8 cellular contexts compared by ENCODE assay signal in the genomic region with DNA sequence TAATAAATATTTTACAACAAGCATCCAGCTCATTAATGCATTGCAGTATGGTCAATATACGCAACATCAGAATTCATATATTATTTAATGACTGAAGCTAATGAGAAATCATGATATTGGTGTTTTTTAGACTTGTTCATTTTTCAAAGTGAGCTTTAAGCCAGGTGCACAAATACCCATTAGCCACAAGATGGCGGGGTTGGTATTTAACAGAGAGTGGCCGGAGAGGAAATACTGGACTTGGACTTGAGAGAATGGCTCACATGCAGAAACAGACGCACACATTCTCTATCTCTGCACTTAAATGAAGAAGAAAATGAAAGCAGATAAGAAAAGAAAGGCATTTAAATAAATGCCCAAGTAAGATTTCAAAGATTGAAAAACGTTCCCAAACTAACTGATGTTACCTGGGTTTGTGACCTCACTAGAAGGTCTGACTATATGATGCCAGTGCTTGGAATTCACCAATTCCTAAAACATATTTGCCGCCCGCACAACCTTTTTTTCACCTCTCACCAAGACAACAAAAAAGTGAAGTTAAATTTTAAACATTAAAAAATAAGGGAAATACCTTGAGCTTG. TPM values are rescaled to one million over a fixed set of nuclear protein-coding genes. Genes with fewer than 3 reads are reported as not detected.
DNase-seq lines count a peak whose midpoint lies in the region; ATAC-seq and TF ChIP-seq lines count a peak whose summit lies in the region.

No MANE protein-coding gene starts in this region.

- in situ Hi-C loops in GM13976 (cut with MboI; ENCODE audit: low sequenced_read_pairs, unreplicated experiment), result loop anchor here (10.0 to 25.0 kb wide), 2 partner anchors 787 to 1084 kb away; no protein-coding TSS in a partner anchor

- no peak overlapping the region for H3K4me3 Mint-ChIP-seq in activated CD4-positive, alpha-beta memory T cell treated with anti-CD3 and anti-CD28 coated beads for 36 hours

- CTCF ChIA-PET in activated CD4-positive, alpha-beta memory T cell treated with anti-CD3 and anti-CD28 coated beads for 36 hours (lab: Charles Lee), result interaction anchor here (0.6 to 4.5 kb wide), 25 partner anchors 9 to 1107 kb away, joined by 3 to 63 read pairs (median 4); no protein-coding TSS in a partner anchor

- TF ChIP-seq CTCF in BE2C (IDR thresholded peaks at IDR 0.05; ENCODE audit: low read depth, low read length) (peak; percentile 66), GM13976 (IDR thresholded peaks at IDR 0.05; ENCODE audit: borderline replicate concordance, control extremely low read depth, extremely low read depth, insufficient read depth, missing control alignments) (peak; percentile 73), heart right ventricle (IDR thresholded peaks at IDR 0.05) (peak; percentile 40 to 87 (median 79))

- H3K27ac Mint-ChIP-seq in activated CD4-positive, alpha-beta memory T cell treated with anti-CD3 and anti-CD28 coated beads for 36 hours, result no peak overlapping the region

- H3K4me1 Mint-ChIP-seq in activated CD4-positive, alpha-beta memory T cell treated with anti-CD3 and anti-CD28 coated beads for 36 hours (ENCODE audit: low read depth), result peaks cover 15% of the 10 kb centered on the region

- no peaks in the 10 kb centered on the region for H3K27me3 Mint-ChIP-seq in activated CD4-positive, alpha-beta memory T cell treated with anti-CD3 and anti-CD28 coated beads for 36 hours

- H3K4me1 ChIP-seq in BE2C (no peaks in the 10 kb centered on the region), heart right ventricle (no peaks in the 10 kb centered on the region)

- H3K27ac ChIP-seq in heart right ventricle, result no peak overlapping the region

- intact Hi-C loops in activated CD4-positive, alpha-beta memory T cell treated with anti-CD3 and anti-CD28 coated beads for 36 hours (cut with micrococcal nuclease), result loop anchor here (1.0 to 5.0 kb wide), 3 partner anchors 97 to 1090 kb away; no protein-coding TSS in a partner anchor
- intact Hi-C loops in heart right ventricle (cut with DNase I), result loop anchor here in 8 of 10 donors (1.0 to 5.0 kb wide), 7 partner anchors 797 to 1092 kb away; no protein-coding TSS in a partner anchor

- H3K9me3 Mint-ChIP-seq in activated CD4-positive, alpha-beta memory T cell treated with anti-CD3 and anti-CD28 coated beads for 36 hours, result no peaks in the 10 kb centered on the region

- no peaks in the 10 kb centered on the region for H3K36me3 ChIP-seq in BE2C
- no peaks in the 10 kb centered on the region for H3K36me3 ChIP-seq in heart right ventricle

- POLR2A ChIA-PET in activated CD4-positive, alpha-beta memory T cell treated with anti-CD3 and anti-CD28 coated beads for 36 hours (lab: Charles Lee), result no interaction called here

- WGBS in heart right ventricle, 2 donors, result 24 to 26% methylated on average over 7 of the region's 7 CpGs

- H3K27me3 ChIP-seq in BE2C (no peaks in the 10 kb centered on the region), heart right ventricle (peaks cover 0 to 10% (median 0%) of the 10 kb centered on the region in 7 donors)

- H3K9me3 ChIP-seq in BE2C (no peaks in the 10 kb centered on the region), heart right ventricle (no peaks in the 10 kb centered on the region)

- no peaks in the 10 kb centered on the region for H3K36me3 Mint-ChIP-seq in activated CD4-positive, alpha-beta memory T cell treated with anti-CD3 and anti-CD28 coated beads for 36 hours

- DNase-seq in BE2C (peak; percentile 30), GM13976 (ENCODE audit: low spot score) (peak; percentile 24), NCI-H146 (lab: John Stamatoyannopoulos, UW) (peak; percentile 42), heart right ventricle (peak in 1 of 2 donors; percentile 46), pulmonary artery endothelial cell (ENCODE audit: low read depth, low spot score) (peak; percentile 19), ecto neural progenitor cell (ENCODE audit: low spot score) (no peak)
- DNase-seq in activated CD4-positive, alpha-beta memory T cell treated with anti-CD3 and anti-CD28 coated beads for 36 hours, result peak; percentile 49

- H3K4me3 ChIP-seq in BE2C (ENCODE audit: low read depth, low read length) (no peak overlapping the region), heart right ventricle (no peak overlapping the region)

- peak; percentile 43 for ATAC-seq in HG02870 (IDR thresholded peaks at IDR 0.05; ENCODE audit: unreplicated experiment)
- peak in 2 of 8 donors; percentile 67 to 74 for ATAC-seq in heart right ventricle

RNA-seq across cellular contexts. Expression of gene CRBN, which starts 21.2 kb away (rescaled TPM):
- 13.0 TPM for polyA plus RNA-seq in BE2C (2012; ENCODE audit: insufficient read depth, insufficient read length, low read depth)
- 10 to 100 TPM; 40.4 to 45.4 TPM for total RNA-seq in activated CD4-positive, alpha-beta memory T cell treated with anti-CD3 and anti-CD28 coated beads for 36 hours
- total RNA-seq in heart right ventricle (10 to 100 TPM; 34.8 to 63.2 (median 53.8) TPM), pulmonary artery endothelial cell (53.8 and 68.6 TPM in 2 replicates)
- 10 to 100 TPM; 18.2 to 23.4 TPM for polyA plus RNA-seq in heart right ventricle
